ENCODE assay signal across 28 cellular contexts in the genomic region with DNA sequence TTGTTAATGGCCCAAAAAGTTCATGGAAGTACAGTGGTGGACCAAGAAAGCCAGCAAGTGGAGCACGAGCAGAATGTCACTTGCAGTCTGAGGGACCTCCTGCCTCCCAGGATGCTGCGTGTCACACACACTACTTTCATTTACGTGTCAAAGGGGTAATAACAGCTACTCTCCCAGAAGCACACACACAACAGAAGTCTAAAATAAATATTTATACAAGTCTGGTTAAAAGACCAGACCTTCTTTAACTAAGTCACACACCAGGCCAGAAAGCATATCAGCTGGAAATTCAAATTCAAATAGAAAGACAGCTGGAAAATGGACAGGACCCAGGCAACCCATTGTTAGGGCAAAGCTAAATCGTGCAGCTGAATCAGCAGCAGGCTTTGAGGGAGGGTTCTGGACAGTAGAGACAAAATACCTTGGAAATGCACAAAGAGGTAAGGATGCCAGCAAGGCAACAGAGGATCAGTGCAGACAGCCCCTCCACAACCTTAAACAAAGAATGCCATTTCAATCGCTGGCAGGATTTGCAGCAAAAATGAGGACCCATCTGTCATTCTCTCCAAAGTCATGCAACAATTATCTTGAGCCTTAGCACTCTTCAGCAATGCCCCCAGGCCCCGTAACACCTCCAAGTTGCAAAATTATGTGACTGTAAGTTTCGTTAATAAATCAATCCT.
A peak's percentile ranks its signal among the peaks of the same experiment; 100 is the strongest.
DNase-seq lines count a peak whose midpoint lies in the region; ATAC-seq, FAIRE-seq and TF ChIP-seq lines count a peak whose summit lies in the region.
"Had no signal": no experiment of that assay in that cellular context is flagged by ENCODE, and none has a peak within 500 bp of the region (broad histone marks: within the 10 kb centered on the region; RNA-seq: fewer than 3 reads in every experiment).

No MANE protein-coding gene starts in this region.

- H3K36me3 ChIP-seq in pancreas = no peaks in the 10 kb centered on the region
- H3K36me3 ChIP-seq in gastroesophageal sphincter = no peaks in the 10 kb centered on the region
- H3K36me3 ChIP-seq: colonic mucosa, thoracic aorta had no signal

- no peak for TF ChIP-seq EP300 in gastroesophageal sphincter (IDR thresholded peaks at IDR 0.05)

- ATAC-seq in pancreas (peak; percentile 37 to 81 (median 74)), gastroesophageal sphincter (no peak)
- ATAC-seq: activated CD4-positive, CD25-positive, alpha-beta regulatory T cell treated with anti-CD3 and anti-CD28 coated beads, Interleukin-2, amount 50 U/mL, for 24 hours; activated naive CD4-positive, alpha-beta T cell treated with anti-CD3 and anti-CD28 coated beads, Interleukin-2, amount 50 U/mL, for 72 hours; activated T-helper 17 cell treated with anti-CD3 and anti-CD28 coated beads, Interleukin-2, amount 50 U/mL, for 72 hours; CD8-positive, alpha-beta T cell; naive thymus-derived CD8-positive, alpha-beta T cell had no signal

- TF ChIP-seq POLR2A in gastroesophageal sphincter (IDR thresholded peaks at IDR 0.05) = no peak

- no peak for FAIRE-seq in pancreas (lab: Jason Lieb, UNC)
- FAIRE-seq: bronchial epithelial cell, kidney, urothelium cell line had no signal

- H3K4me3 ChIP-seq in pancreas = no peak overlapping the region
- H3K4me3 ChIP-seq in gastroesophageal sphincter = no peak overlapping the region
- H3K4me3 ChIP-seq: colonic mucosa, thoracic aorta had no signal

- intact Hi-C loops in pancreas (cut with DNase I) = no loop called here

- no peaks in the 10 kb centered on the region for H3K27me3 ChIP-seq in pancreas
- H3K27me3 ChIP-seq in gastroesophageal sphincter = no peaks in the 10 kb centered on the region
- H3K27me3 ChIP-seq: colonic mucosa had no signal

- peaks cover 0 to 10% (median 8%) of the 10 kb centered on the region in 3 donors for H3K4me1 ChIP-seq in pancreas
- no peaks in the 10 kb centered on the region for H3K4me1 ChIP-seq in gastroesophageal sphincter
- H3K4me1 ChIP-seq: colonic mucosa had no signal

- 39 to 40% methylated on average over 7 of the region's 7 CpGs for WGBS in pancreas, 2 donors
- WGBS in gastroesophageal sphincter (ENCODE audit: low coverage in 1 of 2), 2 donors = 43 to 48% methylated on average over 7 of the region's 7 CpGs

- peak; percentile 57 for DNase-seq in NCI-H2171 treated with DMSO at 0.1 percent for 48 hours (lab: John Stamatoyannopoulos, UW)
- no peak for DNase-seq in NCI-H2171 (lab: John Stamatoyannopoulos, UW)
- peak; percentile 52 for DNase-seq in NCI-H1694 (lab: John Stamatoyannopoulos, UW)
- peak; percentile 87 for DNase-seq in NCI-H774 (lab: John Stamatoyannopoulos, UW)
- DNase-seq in pancreas = no peak
- DNase-seq in DMS79 treated with DMSO at 0.1 percent for 48 hours (lab: John Stamatoyannopoulos, UW) = no peak
- no peak for DNase-seq in AG08395 (ENCODE audit: low spot score)
- DNase-seq: activated CD4-positive, alpha-beta memory T cell treated with anti-CD3 and anti-CD28 coated beads, Interleukin-2, amount 10 ng/mL, durations not matched to agents 7 days and 5 days; activated CD8-positive, alpha-beta memory T cell treated with anti-CD3 and anti-CD28 coated beads, Interleukin-2, amount 50 U/mL, for 48 hours; CD8-positive, alpha-beta T cell; colonic mucosa; effector CD8-positive, alpha-beta T cell; erythroblast; kidney; MM.1S; naive thymus-derived CD8-positive, alpha-beta T cell; NCI-H187; NCI-H526 treated with DMSO at 0.1 percent for 48 hours; nucleus accumbens; RPMI8226 had no signal

- H3K27ac ChIP-seq in pancreas (peak overlapping the region in 1 of 4 donors; percentile 28), gastroesophageal sphincter (no peak overlapping the region)
- H3K27ac ChIP-seq: colonic mucosa, KMS-11, thoracic aorta had no signal

- TF ChIP-seq CTCF in pancreas (IDR thresholded peaks at IDR 0.05) = no peak
- TF ChIP-seq CTCF in gastroesophageal sphincter (IDR thresholded peaks at IDR 0.05) = no peak

- no peaks in the 10 kb centered on the region for H3K9me3 ChIP-seq in pancreas
- H3K9me3 ChIP-seq in gastroesophageal sphincter = no peaks in the 10 kb centered on the region
- H3K9me3 ChIP-seq: colonic mucosa, thoracic aorta had no signal

Comparison
In these comparisons a context has a peak if more than half of its experiments do, and no peak if none do; other contexts are left out.
1. DNase-seq: peak in NCI-H2171 treated with DMSO at 0.1 percent for 48 hours (single experiment), NCI-H1694 (single experiment) and NCI-H774 (single experiment); none in NCI-H2171 (single experiment), pancreas (0 of 6), DMS79 treated with DMSO at 0.1 percent for 48 hours (single experiment) and AG08395 (single experiment).